Comparison of ENCODE assay signal across 8 cellular contexts in genomic region chr9:121499177-121499426, GRCh38. TPM values are rescaled to one million over a fixed set of nuclear protein-coding genes. Genes with fewer than 3 reads are reported as not detected.
A peak's percentile ranks its signal among the peaks of the same experiment; 100 is the strongest.
DNase-seq lines count a peak whose midpoint lies in the region; FAIRE-seq and TF ChIP-seq lines count a peak whose summit lies in the region.

No MANE protein-coding gene starts in this region.

- no peak for TF ChIP-seq CTCF in osteoblast (IDR thresholded peaks at IDR 0.05; ENCODE audit: extremely low read depth, low read depth, low read length)
- no peak for TF ChIP-seq CTCF in RWPE1 (conservative IDR thresholded peaks at IDR 0.05; ENCODE audit: low read depth)
- no peak for TF ChIP-seq CTCF in D721Med (IDR thresholded peaks at IDR 0.05; ENCODE audit: insufficient read depth, missing control alignments)
- TF ChIP-seq CTCF in GM13976 (IDR thresholded peaks at IDR 0.05; ENCODE audit: borderline replicate concordance, control extremely low read depth, extremely low read depth, insufficient read depth, missing control alignments): no peak

- H2AFZ ChIP-seq in osteoblast (ENCODE audit: low read length): peak overlapping the region; percentile 20

- peaks cover 0 to 24% (median 21%) of the 10 kb centered on the region in 11 experiments; a peak in 16 of 22 replicates for H4K20me1 ChIP-seq in BLaER1 treated with 17β-estradiol and CSF1 and Interleukin-3, amounts not matched to agents 10 nM and 100 nM
- H4K20me1 ChIP-seq in osteoblast (ENCODE audit: insufficient read depth, low read length): no peaks in the 10 kb centered on the region

- peaks cover 23 to 58% (median 34%) of the 10 kb centered on the region in 10 experiments for H3K4me1 ChIP-seq in BLaER1 treated with 17β-estradiol and CSF1 and Interleukin-3, amounts not matched to agents 10 nM and 100 nM
- H3K4me1 ChIP-seq in esophagus (ENCODE audit: control insufficient read depth in 2 of 2, insufficient read depth in 2 of 2, low read length in 1 of 2) (peaks cover 0 to 9% of the 10 kb centered on the region in 2 donors), osteoblast (ENCODE audit: insufficient read depth, low read length) (peaks cover 16% of the 10 kb centered on the region)

- H3K9ac ChIP-seq in BLaER1 treated with 17β-estradiol and CSF1 and Interleukin-3, amounts not matched to agents 10 nM and 100 nM: peak overlapping the region in 8 of 11 experiments; percentile 50 to 80 (median 60); a peak in 16 of 22 replicates

- peak; percentile 34 for DNase-seq in RKO (ENCODE audit: low spot score)
- no peak for DNase-seq in osteoblast (ENCODE audit: insufficient read length, low spot score, missing footprints)
- DNase-seq in RWPE1 (ENCODE audit: low spot score): no peak
- DNase-seq in D721Med (ENCODE audit: insufficient read length, low spot score): no peak
- DNase-seq in GM13976 (ENCODE audit: low spot score): no peak
- no peak for DNase-seq in EL

- no peak for FAIRE-seq in D721Med (lab: Jason Lieb, UNC)

- H3K9me3 ChIP-seq in BLaER1 treated with 17β-estradiol and CSF1 and Interleukin-3, amounts not matched to agents 10 nM and 100 nM (replicated peaks in 1 of 11): peaks cover 8 to 16% (median 10%) of the 10 kb centered on the region in 11 experiments; a peak in 19 of 22 replicates
- H3K9me3 ChIP-seq in esophagus (ENCODE audit: control insufficient read depth in 2 of 2, insufficient read depth in 1 of 2, low read depth in 1 of 2, low read length in 1 of 2) (no peaks in the 10 kb centered on the region), osteoblast (ENCODE audit: low read depth, low read length) (peaks cover 6% of the 10 kb centered on the region)

- peaks cover 41 to 68% (median 54%) of the 10 kb centered on the region in 11 experiments for H3K27me3 ChIP-seq in BLaER1 treated with 17β-estradiol and CSF1 and Interleukin-3, amounts not matched to agents 10 nM and 100 nM
- H3K27me3 ChIP-seq in esophagus (ENCODE audit: control insufficient read depth in 1 of 2, insufficient read depth in 2 of 2, low read length in 2 of 2) (no peaks in the 10 kb centered on the region), osteoblast (ENCODE audit: insufficient read depth, low read length) (peaks cover 32% of the 10 kb centered on the region)

- WGBS in esophagus, 2 donors: 2% methylated on average over 8 of the region's 8 CpGs

- in situ Hi-C loops in GM13976 (cut with MboI; ENCODE audit: low sequenced_read_pairs, unreplicated experiment): no loop called here

- H3K36me3 ChIP-seq in BLaER1 treated with 17β-estradiol and CSF1 and Interleukin-3, amounts not matched to agents 10 nM and 100 nM: no peaks in the 10 kb centered on the region
- no peaks in the 10 kb centered on the region for H3K36me3 ChIP-seq in esophagus (ENCODE audit: control insufficient read depth in 2 of 2, insufficient read depth in 2 of 2, low read length in 1 of 2)
- no peaks in the 10 kb centered on the region for H3K36me3 ChIP-seq in osteoblast (ENCODE audit: insufficient read depth, low read length)

- CTCF ChIA-PET in RWPE1 (lab: Yijun Ruan, JAX): interaction anchor here (0.6 to 0.7 kb wide), 2 partner anchors 17 to 47 kb away, joined by 3 to 4 read pairs; no protein-coding TSS in a partner anchor

- H3K27ac ChIP-seq in BLaER1 treated with 17β-estradiol and CSF1 and Interleukin-3, amounts not matched to agents 10 nM and 100 nM: peak overlapping the region in 2 of 11 experiments; percentile 45 to 62; a peak in 2 of 22 replicates
- H3K27ac ChIP-seq in esophagus (ENCODE audit: low read depth in 2 of 2, low read length in 1 of 2) (peak overlapping the region; percentile 95 to 98), osteoblast (ENCODE audit: low read depth, low read length) (no peak overlapping the region), RWPE1 (no peak overlapping the region)

- H3K4me2 ChIP-seq in BLaER1 treated with 17β-estradiol and CSF1 and Interleukin-3, amounts not matched to agents 10 nM and 100 nM: peak overlapping the region; percentile 89 to 100 (median 96)
- peak overlapping the region; percentile 72 for H3K4me2 ChIP-seq in osteoblast (ENCODE audit: insufficient read depth, low read length)

- POLR2A ChIA-PET in RWPE1 (lab: Yijun Ruan, JAX; ENCODE audit: low non-redundant PET): no interaction called here

- peak overlapping the region; percentile 52 to 71 (median 62) for H3K4me3 ChIP-seq in BLaER1 treated with 17β-estradiol and CSF1 and Interleukin-3, amounts not matched to agents 10 nM and 100 nM
- H3K4me3 ChIP-seq in esophagus (ENCODE audit: low read depth in 1 of 2, low read length in 2 of 2) (peak overlapping the region; percentile 61 to 64), osteoblast (ENCODE audit: insufficient read depth, low read length) (peak overlapping the region; percentile 61)

- H3K79me2 ChIP-seq in osteoblast (ENCODE audit: insufficient read depth, low read length): no peaks in the 10 kb centered on the region

RNA-seq across cellular contexts. Expression of gene GGTA1, which starts 0.5 kb away (rescaled TPM):
- polyA plus RNA-seq in esophagus: 10 to 100 TPM; 24.2 to 26.5 TPM
- not detected in 2 replicates for total RNA-seq in osteoblast

Comparison
In these comparisons a context has a peak if more than half of its experiments do, and no peak if none do; other contexts are left out.
1. H3K27ac ChIP-seq: peak in esophagus (2 of 2); none in osteoblast (single experiment) and RWPE1 (single experiment).
2. Peak in every context shown above with its lines, with median percentiles within 50 percentile points of each other: H3K4me3 ChIP-seq.